Comparison of ENCODE assay signal across 15 cellular contexts in genomic region chr7:16669581-16669980, GRCh38. TPM values are rescaled to one million over a fixed set of nuclear protein-coding genes. Genes with fewer than 3 reads are reported as not detected.
DNase-seq lines count a peak whose midpoint lies in the region; ATAC-seq and TF ChIP-seq lines count a peak whose summit lies in the region.
"Had no signal": no experiment of that assay in that cellular context is flagged by ENCODE, and none has a peak within 500 bp of the region (broad histone marks: within the 10 kb centered on the region; RNA-seq: fewer than 3 reads in every experiment).

No MANE protein-coding gene starts in this region.

- no peak overlapping the region for H2AFZ ChIP-seq in osteoblast (ENCODE audit: low read length)

- peaks cover 16% of the 10 kb centered on the region for H3K36me3 ChIP-seq in osteoblast (ENCODE audit: insufficient read depth, low read length)

- H3K4me3 ChIP-seq in cardiac fibroblast (replicated peaks in 1 of 2; ENCODE audit: low read depth in 2 of 2, low read length in 2 of 2) = no peak overlapping the region
- H3K4me3 ChIP-seq in osteoblast (ENCODE audit: insufficient read depth, low read length) = no peak overlapping the region
- H3K4me3 ChIP-seq: sigmoid colon, stomach had no signal

- DNase-seq in EL (peak; percentile 56), LHCN-M2 (ENCODE audit: low read depth) (peak; percentile 33), cardiac fibroblast (ENCODE audit: low read depth in 2 of 2) (peak; percentile 47 to 60), osteoblast (ENCODE audit: insufficient read length, low spot score, missing footprints) (no peak), globus pallidus (ENCODE audit: low spot score) (no peak), NCI-H146 (lab: John Stamatoyannopoulos, UW) (no peak)
- DNase-seq: activated effector memory CD4-positive, alpha-beta T cell treated with Interleukin-2 at 50 U/mL for 16 hours; effector CD8-positive, alpha-beta T cell; naive thymus-derived CD8-positive, alpha-beta T cell; NCI-H187; NCI-H748 treated with DMSO at 0.1 percent for 48 hours; sigmoid colon; stomach had no signal

- TF ChIP-seq CTCF in cardiac fibroblast (IDR thresholded peaks at IDR 0.05; ENCODE audit: low read depth, low read length) = no peak
- no peak for TF ChIP-seq CTCF in osteoblast (IDR thresholded peaks at IDR 0.05; ENCODE audit: extremely low read depth, low read depth, low read length)

- H3K4me1 ChIP-seq in osteoblast (ENCODE audit: insufficient read depth, low read length) = peaks cover 32% of the 10 kb centered on the region

- H3K79me2 ChIP-seq in osteoblast (ENCODE audit: insufficient read depth, low read length) = peaks cover 42% of the 10 kb centered on the region

- ATAC-seq in GM19452 (IDR thresholded peaks at IDR 0.05; ENCODE audit: unreplicated experiment) (no peak), HG02885 (IDR thresholded peaks at IDR 0.05; ENCODE audit: poor library complexity, unreplicated experiment) (no peak)
- ATAC-seq: naive thymus-derived CD8-positive, alpha-beta T cell had no signal

- peak overlapping the region; percentile 97 for H3K27ac ChIP-seq in osteoblast (ENCODE audit: low read depth, low read length)

- no peaks in the 10 kb centered on the region for H3K27me3 ChIP-seq in osteoblast (ENCODE audit: insufficient read depth, low read length)
- H3K27me3 ChIP-seq: sigmoid colon, stomach had no signal

- H3K9me3 ChIP-seq in osteoblast (ENCODE audit: low read depth, low read length) = no peaks in the 10 kb centered on the region
- H3K9me3 ChIP-seq: sigmoid colon, stomach had no signal

- H4K20me1 ChIP-seq in osteoblast (ENCODE audit: insufficient read depth, low read length) = no peaks in the 10 kb centered on the region

- peak overlapping the region; percentile 59 for H3K4me2 ChIP-seq in osteoblast (ENCODE audit: insufficient read depth, low read length)

RNA-seq across cellular contexts. Expression of gene BZW2, which starts 23.6 kb away (rescaled TPM):
- 105 and 113 TPM in 2 replicates for total RNA-seq in LHCN-M2 (2014; rRNA removed)
- polyA plus RNA-seq in LHCN-M2 (2012) = 48.2 TPM
- 45.4 and 52.8 TPM in 2 replicates for total RNA-seq in osteoblast

RNA-seq across cellular contexts. Expression of gene ANKMY2, which starts 24.0 kb away (rescaled TPM):
- total RNA-seq in LHCN-M2 (2014; rRNA removed) = 35.6 and 37.1 TPM in 2 replicates
- 15.5 TPM for polyA plus RNA-seq in LHCN-M2 (2012)
- total RNA-seq in osteoblast = 26.8 and 28.0 TPM in 2 replicates

Comparison
In these comparisons a context has a peak if more than half of its experiments do, and no peak if none do; other contexts are left out.
1. DNase-seq: peak in EL (single experiment), LHCN-M2 (single experiment) and cardiac fibroblast (2 of 2); none in osteoblast (single experiment), globus pallidus (single experiment) and NCI-H146 (single experiment).